ENCODE assay signal across 9 cellular contexts in genomic region chr14:90599748-90600507, GRCh38.
DNase-seq lines count a peak whose midpoint lies in the region; ATAC-seq and TF ChIP-seq lines count a peak whose summit lies in the region.
"Had no signal": no experiment of that assay in that cellular context is flagged by ENCODE, and none has a peak within 500 bp of the region (broad histone marks: within the 10 kb centered on the region; RNA-seq: fewer than 3 reads in every experiment).

No MANE protein-coding gene starts in this region.

- H3K27ac ChIP-seq in angular gyrus (ENCODE audit: low read depth, low read length), result peak overlapping the region; percentile 74
- no peak overlapping the region for H3K27ac ChIP-seq in heart right ventricle

- WGBS in heart right ventricle, 2 donors, result 90 to 92% methylated on average over 12 of the region's 12 CpGs

- H3K36me3 ChIP-seq in heart right ventricle, result no peaks in the 10 kb centered on the region

- no peak overlapping the region for H3K4me3 ChIP-seq in heart right ventricle

- peak in 5 of 9 donors; percentile 17 to 49 (median 36) for TF ChIP-seq CTCF in heart right ventricle (IDR thresholded peaks at IDR 0.05)

- H3K9me3 ChIP-seq in heart right ventricle, result no peaks in the 10 kb centered on the region

- ATAC-seq in heart right ventricle (peak in 5 of 8 donors; percentile 45 to 62 (median 50)), GM21526 (IDR thresholded peaks at IDR 0.05; ENCODE audit: low FRiP score, unreplicated experiment) (no peak), HG02884 (IDR thresholded peaks at IDR 0.05; ENCODE audit: unreplicated experiment) (no peak), HG02798 (IDR thresholded peaks at IDR 0.05; ENCODE audit: poor library complexity, unreplicated experiment) (no peak)
- ATAC-seq: Panc1 had no signal

- intact Hi-C loops in heart right ventricle (cut with DNase I), result loop anchor here in 1 of 10 donors (10.0 kb wide), 1 partner anchor 205 kb away; the partner anchor contains the start of gene CALM1

- DNase-seq in NCI-H1417 (lab: John Stamatoyannopoulos, UW) (peak in 2 of 3 experiments; percentile 32 to 75), NCI-H1417 treated with DMSO at 0.1 percent for 48 hours (lab: John Stamatoyannopoulos, UW) (no peak), heart right ventricle (no peak), superior temporal gyrus (ENCODE audit: extremely low spot score) (peak; percentile 75)

- H3K27me3 ChIP-seq in heart right ventricle, result no peaks in the 10 kb centered on the region

- H3K4me1 ChIP-seq in heart right ventricle, result peaks cover 0 to 15% (median 5%) of the 10 kb centered on the region in 9 donors

Comparison
In these comparisons a context has a peak if more than half of its experiments do, and no peak if none do; other contexts are left out.
1. DNase-seq: peak in NCI-H1417 (2 of 3) and superior temporal gyrus (single experiment); none in NCI-H1417 treated with DMSO at 0.1 percent for 48 hours (single experiment) and heart right ventricle (0 of 2).
2. ATAC-seq: peak in heart right ventricle (5 of 8); none in GM21526 (single experiment), HG02884 (single experiment) and HG02798 (single experiment).